28 cellular contexts compared by ENCODE assay signal in the genomic region with DNA sequence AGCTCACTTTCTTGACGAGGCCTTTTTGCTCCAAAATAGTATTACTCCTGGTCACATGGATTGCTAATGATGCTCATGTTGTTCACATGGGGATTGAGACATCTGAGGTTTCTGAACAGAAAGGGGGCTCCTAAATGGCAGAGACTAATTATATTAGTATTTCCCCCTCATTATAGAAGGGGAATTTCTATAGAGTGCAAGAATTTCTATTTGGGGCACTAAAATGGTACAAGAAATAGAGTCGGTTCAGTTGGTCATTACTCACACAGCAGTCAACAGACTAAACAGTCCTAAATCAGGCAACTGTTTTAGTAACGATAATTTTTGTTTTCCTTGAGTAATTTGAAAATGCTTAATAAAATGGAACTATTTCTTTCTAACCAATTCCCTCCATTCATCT.
DNase-seq lines count a peak whose midpoint lies in the region; ATAC-seq, FAIRE-seq and TF ChIP-seq lines count a peak whose summit lies in the region.
"Had no signal": no experiment of that assay in that cellular context is flagged by ENCODE, and none has a peak within 500 bp of the region (broad histone marks: within the 10 kb centered on the region; RNA-seq: fewer than 3 reads in every experiment).

No MANE protein-coding gene starts in this region.

- no peaks in the 10 kb centered on the region for H3K9me3 Mint-ChIP-seq in dendritic cell treated with granulocyte-macrophage colony-stimulating factor and Interleukin-4, amounts not matched to agents 40 ng/mL and 50 ng/mL, for 4 days
- H3K9me3 Mint-ChIP-seq: activated CD4-positive, alpha-beta memory T cell treated with anti-CD3 and anti-CD28 coated beads for 36 hours; activated naive CD4-positive, alpha-beta T cell treated with anti-CD3 and anti-CD28 coated beads, Interleukin-2, amount 10 ng/mL, durations not matched to agents 7 days and 5 days; activated T-helper 1 cell treated with anti-CD3 and anti-CD28 coated beads, Interleukin-12 subunit alpha, Interleukin-12 subunit beta, Interleukin-2, Interleukin-4 antibody, amounts not matched to agents 30 ng/mL and 10 ng/mL and 1 ng/mL, durations not matched to agents 14 hours and 24 hours and 36 hours; CD8-positive, alpha-beta memory T cell had no signal

- no peak for TF ChIP-seq RAD21 in A549 (conservative IDR thresholded peaks at IDR 0.05 in 1 of 2, IDR thresholded peaks at IDR 0.05 in 1 of 2)

- CTCF ChIA-PET in A549 (lab: Yijun Ruan, JAX) = interaction anchor here (0.7 kb wide), 1 partner anchor 9 kb away, joined by 3 read pairs; no protein-coding TSS in a partner anchor

- H3K27ac Mint-ChIP-seq in dendritic cell treated with granulocyte-macrophage colony-stimulating factor and Interleukin-4, amounts not matched to agents 40 ng/mL and 50 ng/mL, for 4 days = peak overlapping the region; percentile 92
- H3K27ac Mint-ChIP-seq: activated CD4-positive, alpha-beta memory T cell treated with anti-CD3 and anti-CD28 coated beads for 36 hours; activated naive CD4-positive, alpha-beta T cell treated with anti-CD3 and anti-CD28 coated beads, Interleukin-2, amount 10 ng/mL, durations not matched to agents 7 days and 5 days; activated T-helper 1 cell treated with anti-CD3 and anti-CD28 coated beads, Interleukin-12 subunit alpha, Interleukin-12 subunit beta, Interleukin-2, Interleukin-4 antibody, amounts not matched to agents 30 ng/mL and 10 ng/mL and 1 ng/mL, durations not matched to agents 14 hours and 24 hours and 36 hours; progenitor cell of endocrine pancreas had no signal

- intact Hi-C loops in dendritic cell treated with granulocyte-macrophage colony-stimulating factor and Interleukin-4, amounts not matched to agents 40 ng/mL and 50 ng/mL, for 4 days (cut with micrococcal nuclease) = loop anchor here (5.0 kb wide), 1 partner anchor 104 kb away; no protein-coding TSS in a partner anchor
- intact Hi-C loops in right lobe of liver (cut with DNase I) = no loop called here

- H3K4me1 Mint-ChIP-seq in dendritic cell treated with granulocyte-macrophage colony-stimulating factor and Interleukin-4, amounts not matched to agents 40 ng/mL and 50 ng/mL, for 4 days (ENCODE audit: low read depth) = peaks cover 62% of the 10 kb centered on the region

- FAIRE-seq in A549 (lab: Jason Lieb, UNC) = no peak
- FAIRE-seq: A204.1, colon had no signal

- H3K27me3 Mint-ChIP-seq in dendritic cell treated with granulocyte-macrophage colony-stimulating factor and Interleukin-4, amounts not matched to agents 40 ng/mL and 50 ng/mL, for 4 days = no peaks in the 10 kb centered on the region
- H3K27me3 Mint-ChIP-seq: activated naive CD4-positive, alpha-beta T cell treated with anti-CD3 and anti-CD28 coated beads, Interleukin-2, amount 10 ng/mL, durations not matched to agents 7 days and 5 days; progenitor cell of endocrine pancreas had no signal

- 64% methylated on average over 3 of the region's 3 CpGs for WGBS in A549 (ENCODE audit: missing lambda C conversion rate)
- 70% methylated on average over 3 of the region's 3 CpGs for WGBS in right lobe of liver (ENCODE audit: insufficient coverage, low coverage, low lambda C conversion rate, missing lambda C conversion rate)

- H3K4me3 ChIP-seq in A549 (no peak overlapping the region), osteoblast (ENCODE audit: insufficient read depth, low read length) (no peak overlapping the region), right lobe of liver (no peak overlapping the region)
- H3K4me3 ChIP-seq: heart right ventricle, lung, thoracic aorta had no signal

- no peak for TF ChIP-seq EP300 in A549 (IDR thresholded peaks at IDR 0.05)

- H3K27me3 ChIP-seq in osteoblast (ENCODE audit: insufficient read depth, low read length) (no peaks in the 10 kb centered on the region), right lobe of liver (no peaks in the 10 kb centered on the region)
- H3K27me3 ChIP-seq: heart right ventricle had no signal

- TF ChIP-seq CTCF in A549 (IDR thresholded peaks at IDR 0.05) (no peak), osteoblast (IDR thresholded peaks at IDR 0.05; ENCODE audit: extremely low read depth, low read depth, low read length) (no peak), right lobe of liver (IDR thresholded peaks at IDR 0.05) (no peak)

- H3K36me3 ChIP-seq in osteoblast (ENCODE audit: insufficient read depth, low read length) = no peaks in the 10 kb centered on the region
- H3K36me3 ChIP-seq in right lobe of liver = no peaks in the 10 kb centered on the region
- H3K36me3 ChIP-seq: heart right ventricle, thoracic aorta had no signal

- peak overlapping the region; percentile 67 for H3K4me2 ChIP-seq in A549
- peak overlapping the region; percentile 15 for H3K4me2 ChIP-seq in osteoblast (ENCODE audit: insufficient read depth, low read length)

- POLR2A ChIA-PET in A549 (lab: Yijun Ruan, JAX) = interaction anchor here (1.2 kb wide), 1 partner anchor 110 kb away, joined by 7 read pairs; the partner anchor contains the start of gene DACT1

- H4K20me1 ChIP-seq in osteoblast (ENCODE audit: insufficient read depth, low read length) = no peaks in the 10 kb centered on the region

- peaks cover 15% of the 10 kb centered on the region for H3K36me3 Mint-ChIP-seq in dendritic cell treated with granulocyte-macrophage colony-stimulating factor and Interleukin-4, amounts not matched to agents 40 ng/mL and 50 ng/mL, for 4 days (ENCODE audit: low read depth)
- H3K36me3 Mint-ChIP-seq: activated CD4-positive, alpha-beta memory T cell treated with anti-CD3 and anti-CD28 coated beads for 36 hours; activated naive CD4-positive, alpha-beta T cell treated with anti-CD3 and anti-CD28 coated beads, Interleukin-2, amount 10 ng/mL, durations not matched to agents 7 days and 5 days; CD8-positive, alpha-beta memory T cell had no signal

- H3K9me3 ChIP-seq in A549 = no peaks in the 10 kb centered on the region
- no peaks in the 10 kb centered on the region for H3K9me3 ChIP-seq in osteoblast (ENCODE audit: low read depth, low read length)
- H3K9me3 ChIP-seq in right lobe of liver = no peaks in the 10 kb centered on the region
- H3K9me3 ChIP-seq: heart right ventricle, thoracic aorta had no signal

- H3K79me2 ChIP-seq in osteoblast (ENCODE audit: insufficient read depth, low read length) = no peaks in the 10 kb centered on the region

- DNase-seq in A549 (ENCODE audit: low read depth in 1 of 2, low spot score in 1 of 2) = no peak
- DNase-seq in OCI-M1 (lab: John Stamatoyannopoulos, UW) = peak; percentile 2
- peak; percentile 5 for DNase-seq in osteoblast (ENCODE audit: insufficient read length, low spot score, missing footprints)
- no peak for DNase-seq in midbrain (lab: John Stamatoyannopoulos, UW)
- no peak for DNase-seq in right lobe of liver
- DNase-seq: activated CD4-positive, alpha-beta memory T cell treated with anti-CD3 and anti-CD28 coated beads for 36 hours; activated CD8-positive, alpha-beta memory T cell treated with anti-CD3 and anti-CD28 coated beads, Interleukin-2, amount 50 U/mL, for 4 hours; activated naive CD4-positive, alpha-beta T cell treated with anti-CD3 and anti-CD28 coated beads, Interleukin-2, amount 10 ng/mL, durations not matched to agents 7 days and 5 days; amniotic stem cell; CD8-positive, alpha-beta memory T cell; effector memory CD4-positive, alpha-beta T cell; erythroblast; heart right ventricle; NCI-H187 treated with DMSO at 0.1 percent for 48 hours; NCI-H526; NK-92 treated with Interleukin-12 subunit alpha and Interleukin-12 subunit beta, amount 100 ng/mL, for 24 hours; stimulated activated naive CD4-positive, alpha-beta T cell treated with Interleukin-2 at 50 U/mL for 16 hours had no signal

- H3K4me1 ChIP-seq in A549 = peaks cover 56% of the 10 kb centered on the region
- H3K4me1 ChIP-seq in osteoblast (ENCODE audit: insufficient read depth, low read length) = peaks cover 36% of the 10 kb centered on the region
- H3K4me1 ChIP-seq in right lobe of liver = peaks cover 0 to 11% (median 0%) of the 10 kb centered on the region in 4 donors

- no peak for TF ChIP-seq POLR2A in A549 (IDR thresholded peaks at IDR 0.05; ENCODE audit: low read length)
- TF ChIP-seq POLR2A in GM18505 (IDR thresholded peaks at IDR 0.05; ENCODE audit: borderline replicate concordance, extremely low read depth, insufficient read depth, insufficient read length) = no peak
- TF ChIP-seq POLR2A in right lobe of liver (IDR thresholded peaks at IDR 0.05) = no peak

- ATAC-seq in A549 (peak in 1 of 2 experiments; percentile 16; a peak in 1 of 6 replicates), HG02885 (IDR thresholded peaks at IDR 0.05; ENCODE audit: poor library complexity, unreplicated experiment) (no peak), GM18505 (IDR thresholded peaks at IDR 0.05; ENCODE audit: unreplicated experiment) (no peak), right lobe of liver (no peak)
- ATAC-seq: activated CD4-positive, CD25-positive, alpha-beta regulatory T cell treated with anti-CD3 and anti-CD28 coated beads, Interleukin-2, amount 50 U/mL, for 24 hours had no signal

- no peak overlapping the region for H2AFZ ChIP-seq in osteoblast (ENCODE audit: low read length)

- no peak overlapping the region for H3K4me3 Mint-ChIP-seq in dendritic cell treated with granulocyte-macrophage colony-stimulating factor and Interleukin-4, amounts not matched to agents 40 ng/mL and 50 ng/mL, for 4 days
- H3K4me3 Mint-ChIP-seq: activated CD4-positive, alpha-beta memory T cell treated with anti-CD3 and anti-CD28 coated beads for 36 hours; activated naive CD4-positive, alpha-beta T cell treated with anti-CD3 and anti-CD28 coated beads, Interleukin-2, amount 10 ng/mL, durations not matched to agents 7 days and 5 days; activated T-helper 1 cell treated with anti-CD3 and anti-CD28 coated beads, Interleukin-12 subunit alpha, Interleukin-12 subunit beta, Interleukin-2, Interleukin-4 antibody, amounts not matched to agents 30 ng/mL and 10 ng/mL and 1 ng/mL, durations not matched to agents 14 hours and 24 hours and 36 hours; CD8-positive, alpha-beta memory T cell had no signal

- H3K27ac ChIP-seq in A549 (peak overlapping the region; percentile 47 to 67; a peak in 5 of 6 replicates), osteoblast (ENCODE audit: low read depth, low read length) (peak overlapping the region; percentile 45), right lobe of liver (no peak overlapping the region)
- H3K27ac ChIP-seq: foreskin keratinocyte, thoracic aorta had no signal

TF ChIP-seq in A549, 52 proteins besides CTCF, POLR2A, EP300 and RAD21 (continues in another document):
- TF ChIP-seq EHMT2 (IDR thresholded peaks at IDR 0.05; ENCODE audit: low read depth) (no peak), HOXB13 (CRISPR knock-in tag; IDR thresholded peaks at IDR 0.05; ENCODE audit: low read depth) (no peak), MAZ (IDR thresholded peaks at IDR 0.05; ENCODE audit: borderline replicate concordance, low read depth, low read length) (no peak), RNF2 (IDR thresholded peaks at IDR 0.05; ENCODE audit: borderline replicate concordance, low read depth) (no peak), ZFP36 (IDR thresholded peaks at IDR 0.05; ENCODE audit: borderline replicate concordance, partially characterized antibody) (no peak)

Comparison
In these comparisons a context has a peak if more than half of its experiments do, and no peak if none do; other contexts are left out.
1. DNase-seq: peak in OCI-M1 (single experiment) and osteoblast (single experiment); none in A549 (0 of 2), midbrain (single experiment) and right lobe of liver (0 of 3).
2. H3K27ac ChIP-seq: peak in A549 (2 of 2) and osteoblast (single experiment); none in right lobe of liver (0 of 3).